ENCODE assay signal across 23 cellular contexts in the genomic region with DNA sequence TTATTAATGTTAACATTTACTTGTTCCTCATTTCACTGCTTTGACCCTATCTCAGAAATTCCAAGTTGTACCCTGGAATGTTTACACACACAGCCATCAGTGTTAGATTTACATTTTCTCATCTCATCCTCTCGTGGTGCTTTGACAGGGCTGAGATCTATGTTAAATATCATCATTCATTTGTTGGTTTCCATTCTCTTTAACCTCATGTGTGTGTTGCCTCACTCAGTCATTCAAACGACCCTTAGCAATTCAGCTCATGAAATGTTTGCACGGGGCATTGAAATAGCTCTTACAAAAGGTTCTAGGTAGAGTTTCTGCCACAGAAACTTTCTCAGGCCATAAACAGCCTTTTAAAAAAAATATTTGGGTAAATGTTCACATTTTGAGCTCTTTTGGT.
DNase-seq lines count a peak whose midpoint lies in the region; ATAC-seq and TF ChIP-seq lines count a peak whose summit lies in the region.
"Had no signal": no experiment of that assay in that cellular context is flagged by ENCODE, and none has a peak within 500 bp of the region (broad histone marks: within the 10 kb centered on the region; RNA-seq: fewer than 3 reads in every experiment).

No MANE protein-coding gene starts in this region.

- H3K27me3 Mint-ChIP-seq in CD8-positive, alpha-beta memory T cell: peaks cover 6 to 17% of the 10 kb centered on the region in 2 donors

- H2AFZ ChIP-seq in smooth muscle cell (ENCODE audit: low read depth) (peak overlapping the region; percentile 17), neuronal stem cell (ENCODE audit: low read length) (no peak overlapping the region)
- H2AFZ ChIP-seq: PC-9 had no signal

- H3K27me3 ChIP-seq in CD8-positive, alpha-beta memory T cell (ENCODE audit: insufficient read depth, low read length, poor library complexity, severe bottlenecking): no peaks in the 10 kb centered on the region
- H3K27me3 ChIP-seq in smooth muscle cell (ENCODE audit: low read depth) (no peaks in the 10 kb centered on the region), neuronal stem cell (ENCODE audit: control insufficient read depth in 3 of 3, insufficient read depth in 3 of 3, low read depth in 1 of 3, low read length in 3 of 3) (no peaks in the 10 kb centered on the region)

- no peak overlapping the region for H2AK5ac ChIP-seq in neuronal stem cell (ENCODE audit: low read depth, low read length)

- no peak overlapping the region for H4K8ac ChIP-seq in neuronal stem cell (ENCODE audit: low read depth, low read length)

- no peak overlapping the region for H3K4me3 ChIP-seq in CD8-positive, alpha-beta memory T cell (ENCODE audit: low read length)
- H3K4me3 ChIP-seq in smooth muscle cell: no peak overlapping the region
- H3K4me3 ChIP-seq in neuronal stem cell (ENCODE audit: low read length in 2 of 2): no peak overlapping the region
- H3K4me3 ChIP-seq: PC-9 had no signal

- H3K14ac ChIP-seq in neuronal stem cell (ENCODE audit: low read length): no peak overlapping the region

- H3K36me3 ChIP-seq in CD8-positive, alpha-beta memory T cell (ENCODE audit: insufficient read depth, low read length): no peaks in the 10 kb centered on the region
- no peaks in the 10 kb centered on the region for H3K36me3 ChIP-seq in smooth muscle cell (ENCODE audit: low read depth)
- no peaks in the 10 kb centered on the region for H3K36me3 ChIP-seq in neuronal stem cell (replicated peaks in 1 of 2; ENCODE audit: control insufficient read depth in 2 of 2, insufficient read depth in 2 of 2, low read length in 2 of 2)

- H3K9ac ChIP-seq in smooth muscle cell (ENCODE audit: low read depth): no peak overlapping the region
- H3K9ac ChIP-seq in neuronal stem cell (ENCODE audit: low read depth, low read length, poor library complexity): no peak overlapping the region

- H3K4me2 ChIP-seq in smooth muscle cell (peak overlapping the region; percentile 9), neuronal stem cell (ENCODE audit: insufficient read depth, low read length, poor library complexity, severe bottlenecking) (no peak overlapping the region)
- H3K4me2 ChIP-seq: PC-9 had no signal

- H2BK15ac ChIP-seq in neuronal stem cell (ENCODE audit: low read length): no peak overlapping the region

- POLR2A ChIA-PET in CD8-positive, alpha-beta memory T cell (lab: Charles Lee): no interaction called here
- POLR2A ChIA-PET in GM10248 (lab: Yijun Ruan, JAX): no interaction called here

- H3K36me3 Mint-ChIP-seq in CD8-positive, alpha-beta memory T cell: no peaks in the 10 kb centered on the region
- H3K36me3 Mint-ChIP-seq: IgD-negative memory B cell had no signal

- no peaks in the 10 kb centered on the region for H3K79me2 ChIP-seq in smooth muscle cell (ENCODE audit: low read depth)

- ATAC-seq in left ventricle myocardium superior: peak; percentile 13
- ATAC-seq in HG03378 (IDR thresholded peaks at IDR 0.05; ENCODE audit: unreplicated experiment): no peak

- H3K79me1 ChIP-seq in neuronal stem cell (ENCODE audit: low read depth, low read length): no peaks in the 10 kb centered on the region

- CTCF ChIA-PET in CD8-positive, alpha-beta memory T cell (lab: Charles Lee): no interaction called here
- CTCF ChIA-PET in GM10248 (lab: Yijun Ruan, JAX): no interaction called here

- no peaks in the 10 kb centered on the region for H4K20me1 ChIP-seq in smooth muscle cell (ENCODE audit: low read depth)

- H2BK12ac ChIP-seq in neuronal stem cell (ENCODE audit: low read length): no peak overlapping the region

- peak overlapping the region; percentile 67 for H3K27ac ChIP-seq in CD8-positive, alpha-beta memory T cell (ENCODE audit: low read depth, low read length)
- H3K27ac ChIP-seq in smooth muscle cell (ENCODE audit: low read depth) (no peak overlapping the region), neuronal stem cell (replicated peaks; ENCODE audit: low read length) (no peak overlapping the region)
- H3K27ac ChIP-seq: PC-9 had no signal

- no peak overlapping the region for H3K27ac Mint-ChIP-seq in CD8-positive, alpha-beta memory T cell
- H3K27ac Mint-ChIP-seq: IgD-negative memory B cell had no signal

- H2BK120ac ChIP-seq in neuronal stem cell (ENCODE audit: low read depth, low read length): no peak overlapping the region

- no peaks in the 10 kb centered on the region for H3K9me3 ChIP-seq in CD8-positive, alpha-beta memory T cell (ENCODE audit: low read length)
- H3K9me3 ChIP-seq in smooth muscle cell (replicated peaks; ENCODE audit: low read depth) (no peaks in the 10 kb centered on the region), neuronal stem cell (replicated peaks in 1 of 2; ENCODE audit: control insufficient read depth in 2 of 2, insufficient read depth in 1 of 2, low read depth in 1 of 2, low read length in 2 of 2) (no peaks in the 10 kb centered on the region)

- H3F3A ChIP-seq in smooth muscle cell (ENCODE audit: low read depth): peaks cover 8% of the 10 kb centered on the region

- no peaks in the 10 kb centered on the region for H3K4me1 ChIP-seq in CD8-positive, alpha-beta memory T cell (ENCODE audit: insufficient read depth, low read length)
- no peaks in the 10 kb centered on the region for H3K4me1 ChIP-seq in smooth muscle cell (ENCODE audit: low read depth)
- no peaks in the 10 kb centered on the region for H3K4me1 ChIP-seq in neuronal stem cell (ENCODE audit: control insufficient read depth in 2 of 2, insufficient read depth in 1 of 2, low read depth in 1 of 2, low read length in 2 of 2)

- DNase-seq in CD8-positive, alpha-beta memory T cell: no peak
- DNase-seq in OCI-M1 (lab: John Stamatoyannopoulos, UW): peak; percentile 42
- no peak for DNase-seq in left ventricle myocardium superior
- DNase-seq in smooth muscle cell (lab: John Stamatoyannopoulos, UW; ENCODE audit: unreplicated experiment): no peak
- DNase-seq in neuronal stem cell (ENCODE audit: low spot score): no peak
- no peak for DNase-seq in GM10248 (ENCODE audit: extremely low spot score)
- DNase-seq: C1 segment of cervical spinal cord; Calu3; DMS79 treated with DMSO at 0.1 percent for 48 hours; HCEC 1CT; Karpas-422; NCI-H1092 treated with DMSO at 0.1 percent for 48 hours; NCI-H1436; NCI-H1930; NCI-H2107; NCI-H446; NCI-H524 treated with DMSO at 0.1 percent for 48 hours; NCI-H774; NK-92 treated with Interleukin-12 subunit alpha and Interleukin-12 subunit beta, amount 100 ng/mL, for 24 hours; PC-9; SHP77 treated with DMSO at 0.1 percent for 48 hours had no signal

- no peak overlapping the region for H2BK5ac ChIP-seq in neuronal stem cell (ENCODE audit: low read length)

- no peak overlapping the region for H4K91ac ChIP-seq in neuronal stem cell (ENCODE audit: low read depth, low read length, poor library complexity)

- no peak overlapping the region for H3K4ac ChIP-seq in neuronal stem cell (ENCODE audit: low read length)

- peaks cover 0 to 2% (median 0%) of the 10 kb centered on the region in 5 donors for H3K9me3 Mint-ChIP-seq in CD8-positive, alpha-beta memory T cell

- no peak overlapping the region for H3K4me3 Mint-ChIP-seq in CD8-positive, alpha-beta memory T cell
- H3K4me3 Mint-ChIP-seq: IgD-negative memory B cell had no signal

- no peaks in the 10 kb centered on the region for H3K4me1 Mint-ChIP-seq in CD8-positive, alpha-beta memory T cell
- H3K4me1 Mint-ChIP-seq: IgD-negative memory B cell had no signal

- no peak overlapping the region for H3K23ac ChIP-seq in neuronal stem cell (ENCODE audit: low read depth, low read length, poor library complexity)

- intact Hi-C loops in left ventricle myocardium superior (cut with micrococcal nuclease): no loop called here

- no peak overlapping the region for H3K18ac ChIP-seq in neuronal stem cell (ENCODE audit: low read length)

- TF ChIP-seq CTCF in smooth muscle cell (IDR thresholded peaks at IDR 0.05; ENCODE audit: borderline replicate concordance, insufficient read depth, poor library complexity, severe bottlenecking) (no peak), GM10248 (IDR thresholded peaks at IDR 0.05; ENCODE audit: control extremely low read depth, extremely low read depth, low read depth, missing control alignments) (no peak)

- 68% methylated on average over 3 of the region's 3 CpGs for WGBS in smooth muscle cell (ENCODE audit: low lambda C conversion rate)
- WGBS in neuronal stem cell (ENCODE audit: extremely low coverage in 2 of 2, insufficient read length in 2 of 2, insufficient replicate concordance in 1 of 2), 2 donors: no CpG with 5 or more reads among the region's 3 CpGs
